10 cellular contexts compared by ENCODE assay signal in genomic region chr7:102618122-102618521, GRCh38. TPM values are rescaled to one million over a fixed set of nuclear protein-coding genes. Genes with fewer than 3 reads are reported as not detected.
"Had no signal": no experiment of that assay in that cellular context is flagged by ENCODE, and none has a peak within 500 bp of the region (broad histone marks: within the 10 kb centered on the region; RNA-seq: fewer than 3 reads in every experiment).

No MANE protein-coding gene starts in this region.

RNA-seq across cellular contexts. Expression of gene SPDYE2B, which starts 32.0 kb away (rescaled TPM):
- total RNA-seq: activated CD4-positive, alpha-beta T cell treated with anti-CD3 and anti-CD28 coated beads for 36 hours; activated CD8-positive, alpha-beta T cell treated with anti-CD3 and anti-CD28 coated beads for 36 hours; activated naive CD8-positive, alpha-beta T cell treated with anti-CD3 and anti-CD28 coated beads, Interleukin-2, amount 10 ng/mL, durations not matched to agents 7 days and 5 days; activated T-cell treated with anti-CD3 and anti-CD28 coated beads, Interleukin-2, amount 50 U/mL, for 72 hours; activated T-helper 2 cell treated with anti-CD3 and anti-CD28 coated beads, Interferon-gamma antibody, Interleukin-2, Interleukin-4, amounts not matched to agents 10 μg/mL and 5 μg/mL and 100 μg/mL, durations not matched to agents 14 hours and 24 hours and 36 hours; adrenal gland; breast epithelium; K562; PC-3; T-helper 2 cell treated with Interferon-gamma antibody and Interleukin-4, amounts not matched to agents 100 ng/mL and 5 ng/mL, for 36 hours had no signal
